In genomic region chr3:101573449-101574387, GRCh38 we compare ENCODE assay signal across 8 cellular contexts. TPM values are rescaled to one million over a fixed set of nuclear protein-coding genes. Genes with fewer than 3 reads are reported as not detected.
A peak's percentile ranks its signal among the peaks of the same experiment; 100 is the strongest.
DNase-seq lines count a peak whose midpoint lies in the region; TF ChIP-seq lines count a peak whose summit lies in the region.

Gene PCNP, plus strand, starts transcription at chr3:101574180. Its CDS starts 36 bp downstream, at chr3:101574216.

- H3K9me3 ChIP-seq in SK-N-SH (no peaks in the 10 kb centered on the region), testis (no peaks in the 10 kb centered on the region)

- peaks cover 6% of the 10 kb centered on the region for H3K27me3 Mint-ChIP-seq in HFFc6 (ENCODE audit: insufficient read depth)
- no peaks in the 10 kb centered on the region for H3K27me3 Mint-ChIP-seq in activated naive CD4-positive, alpha-beta T cell treated with anti-CD3 and anti-CD28 coated beads, Interleukin-2, amount 50 U/mL, for 24 hours

- peaks cover 15% of the 10 kb centered on the region for H3K36me3 Mint-ChIP-seq in HFFc6 (ENCODE audit: low read depth)
- peaks cover 5% of the 10 kb centered on the region for H3K36me3 Mint-ChIP-seq in activated naive CD4-positive, alpha-beta T cell treated with anti-CD3 and anti-CD28 coated beads, Interleukin-2, amount 50 U/mL, for 24 hours

- H3K4me1 ChIP-seq in SK-N-SH (ENCODE audit: control insufficient read depth in 1 of 2, insufficient read depth in 2 of 2, low read depth in 1 of 2, low read length in 1 of 2): peaks cover 6 to 12% of the 10 kb centered on the region in 2 experiments; a peak in 3 of 4 replicates
- peaks cover 5% of the 10 kb centered on the region for H3K4me1 ChIP-seq in testis

- peaks cover 14% of the 10 kb centered on the region for H3F3A ChIP-seq in SK-N-SH (replicated peaks; ENCODE audit: insufficient read depth)

- peak within 1 kb of the TSS; percentile 97 for H3K9ac ChIP-seq in SK-N-SH

- TF ChIP-seq CTCF in GM06990 (IDR thresholded peaks at IDR 0.05; ENCODE audit: insufficient read depth, low read length, poor library complexity, severe bottlenecking): peak; percentile 72
- TF ChIP-seq CTCF in HFFc6 (IDR thresholded peaks at IDR 0.05): peak; percentile 97
- peak; percentile 69 for TF ChIP-seq CTCF in NB4 (IDR thresholded peaks at IDR 0.05; ENCODE audit: low read depth, low read length)
- peak; percentile 93 for TF ChIP-seq CTCF in SK-N-SH (IDR thresholded peaks at IDR 0.05)
- TF ChIP-seq CTCF in testis (IDR thresholded peaks at IDR 0.05): peak; percentile 95 to 97 (median 95)

- peak; percentile 69 for TF ChIP-seq POLR2A in NB4 (IDR thresholded peaks at IDR 0.05; ENCODE audit: extremely low read depth, insufficient read length)
- TF ChIP-seq POLR2A in testis (IDR thresholded peaks at IDR 0.05): peak; percentile 59

- intact Hi-C loops in testis (cut with DNase I; ENCODE audit: low total_unique reads): loop anchor here (10.0 kb wide), 1 partner anchor 111 kb away; the partner anchor contains the start of gene RPL24

- POLR2A ChIA-PET in SK-N-SH (lab: Yijun Ruan, JAX): interaction anchor here (0.6 to 1.5 kb wide), 8 partner anchors 12 to 116 kb away, joined by 3 to 20 read pairs (median 4); partner anchors contain the start of genes RPL24, TRMT10C and ZBTB11

- H4K20me1 ChIP-seq in SK-N-SH (ENCODE audit: insufficient read depth): peaks cover 27% of the 10 kb centered on the region

- peak; percentile 69 for TF ChIP-seq RAD21 in SK-N-SH (IDR thresholded peaks at IDR 0.05; ENCODE audit: low read length)

- peaks cover 47% of the 10 kb centered on the region for H3K79me2 ChIP-seq in SK-N-SH (ENCODE audit: insufficient read depth)

- H3K27ac ChIP-seq in SK-N-SH (ENCODE audit: low read depth in 2 of 2, low read length in 1 of 2): peak within 1 kb of the TSS; percentile 92 to 94
- H3K27ac ChIP-seq in testis: peak within 1 kb of the TSS; percentile 95 to 96

- H3K36me3 ChIP-seq in GM06990 (ENCODE audit: control insufficient read depth, insufficient read depth, low read length) (no peaks in the 10 kb centered on the region; the same call in 1 of the 2 replicates), SK-N-SH (replicated peaks in 1 of 2; ENCODE audit: control insufficient read depth in 1 of 2, insufficient read depth in 2 of 2, low read length in 1 of 2) (peaks cover 11 to 21% of the 10 kb centered on the region in 2 experiments), testis (ENCODE audit: low read depth, missing control alignments) (no peaks in the 10 kb centered on the region)

- peak within 1 kb of the TSS; percentile 70 for H3K4me2 ChIP-seq in SK-N-SH

- H3K4me1 Mint-ChIP-seq in HFFc6 (ENCODE audit: low read depth): peaks cover 43% of the 10 kb centered on the region
- H3K4me1 Mint-ChIP-seq in activated naive CD4-positive, alpha-beta T cell treated with anti-CD3 and anti-CD28 coated beads, Interleukin-2, amount 50 U/mL, for 24 hours: peaks cover 72% of the 10 kb centered on the region

- peak within 1 kb of the TSS; percentile 86 for H3K4me3 ChIP-seq in GM06990 (replicated peaks; ENCODE audit: low read depth, low read length)
- peak within 1 kb of the TSS; percentile 92 for H3K4me3 ChIP-seq in NB4 (ENCODE audit: low read depth, low read length)
- peak within 1 kb of the TSS; percentile 74 to 95 for H3K4me3 ChIP-seq in SK-N-SH (ENCODE audit: low read depth in 2 of 2, low read length in 1 of 2)
- peak within 1 kb of the TSS; percentile 88 to 90 for H3K4me3 ChIP-seq in testis

- H3K9me3 Mint-ChIP-seq in HFFc6: no peaks in the 10 kb centered on the region
- H3K9me3 Mint-ChIP-seq in activated naive CD4-positive, alpha-beta T cell treated with anti-CD3 and anti-CD28 coated beads, Interleukin-2, amount 50 U/mL, for 24 hours: no peaks in the 10 kb centered on the region

- peak within 1 kb of the TSS; percentile 99 for H3K4me3 Mint-ChIP-seq in HFFc6
- H3K4me3 Mint-ChIP-seq in activated naive CD4-positive, alpha-beta T cell treated with anti-CD3 and anti-CD28 coated beads, Interleukin-2, amount 50 U/mL, for 24 hours: peak within 1 kb of the TSS; percentile 97

- CTCF ChIA-PET in SK-N-SH (lab: Yijun Ruan, JAX): interaction anchor here (0.8 to 2.2 kb wide), 13 partner anchors 9 to 652 kb away, joined by 3 to 12 read pairs (median 4); partner anchors contain the start of gene ZBTB11

- peak within 1 kb of the TSS; percentile 98 for H3K27ac Mint-ChIP-seq in HFFc6
- H3K27ac Mint-ChIP-seq in activated naive CD4-positive, alpha-beta T cell treated with anti-CD3 and anti-CD28 coated beads, Interleukin-2, amount 50 U/mL, for 24 hours: peak within 1 kb of the TSS; percentile 97

- DNase-seq in GM06990 (ENCODE audit: extremely low read depth, insufficient read length): peak; percentile 94
- peak; percentile 99 for DNase-seq in HFFc6
- DNase-seq in NB4 (ENCODE audit: low read depth): peak; percentile 98
- DNase-seq in SK-N-SH: peak; percentile 92
- DNase-seq in globus pallidus (ENCODE audit: low spot score): peak; percentile 99
- DNase-seq in occipital lobe (lab: John Stamatoyannopoulos, UW): peak; percentile 98
- DNase-seq in testis: peak; percentile 100

- peak within 1 kb of the TSS; percentile 82 for H2AFZ ChIP-seq in SK-N-SH (ENCODE audit: low read depth)

- H3K27me3 ChIP-seq in GM06990 (replicated peaks; ENCODE audit: control insufficient read depth, insufficient read depth, low read length): no peaks in the 10 kb centered on the region
- H3K27me3 ChIP-seq in SK-N-SH (ENCODE audit: insufficient read depth): no peaks in the 10 kb centered on the region
- H3K27me3 ChIP-seq in testis: no peaks in the 10 kb centered on the region

- no peak for TF ChIP-seq EP300 in SK-N-SH (IDR thresholded peaks at IDR 0.05; ENCODE audit: borderline replicate concordance in 1 of 2, low read depth in 1 of 2, low read length in 1 of 2)

- H3K9me2 ChIP-seq in SK-N-SH: no peaks in the 10 kb centered on the region

- 2% methylated on average over 44 of the region's 47 CpGs for WGBS in SK-N-SH (ENCODE audit: low lambda C conversion rate)
- WGBS in testis, 2 donors: 1 to 3% methylated on average over 40 to 46 of the region's 47 CpGs

TF ChIP-seq in SK-N-SH, 30 proteins besides CTCF, POLR2A, EP300 and RAD21 (continues in another document):
- TF ChIP-seq POLR2AphosphoS5 (IDR thresholded peaks at IDR 0.05; ENCODE audit: low read depth, low read length) (peak; percentile 90), TCF12 (IDR thresholded peaks at IDR 0.05) (peak; percentile 3; the same call in 1 of the 2 replicates), USF2 (IDR thresholded peaks at IDR 0.05; ENCODE audit: borderline replicate concordance, low read depth, low read length) (no peak), FOXM1 (IDR thresholded peaks at IDR 0.05; ENCODE audit: low read depth) (no peak), EZH2phosphoT487 (IDR thresholded peaks at IDR 0.05; ENCODE audit: borderline replicate concordance, low read depth) (no peak), MAX (IDR thresholded peaks at IDR 0.05; ENCODE audit: low read depth) (peak; percentile 96), ZBTB33 (IDR thresholded peaks at IDR 0.05; ENCODE audit: borderline replicate concordance, low read depth) (peak; percentile 63; the same call in 1 of the 2 replicates), SIN3A (IDR thresholded peaks at IDR 0.05; ENCODE audit: borderline replicate concordance, low read depth, low read length) (peak; percentile 91; the same call in 1 of the 2 replicates), SMC3 (IDR thresholded peaks at IDR 0.05; ENCODE audit: low read depth, low read length) (peak; percentile 21), CHD2 (IDR thresholded peaks at IDR 0.05; ENCODE audit: low read length, partially characterized antibody) (no peak), GATA2 (CRISPR knock-in tag; IDR thresholded peaks at IDR 0.05) (no peak), MEF2A (IDR thresholded peaks at IDR 0.05; ENCODE audit: borderline replicate concordance, low read depth) (no peak), TAF1 (IDR thresholded peaks at IDR 0.05; ENCODE audit: borderline replicate concordance, low read depth, low read length) (peak; percentile 89)

RNA-seq across cellular contexts. Expression of gene PCNP, which starts in this region (rescaled TPM):
- 100 to 1,000 TPM; 161 to 205 (median 180) TPM for total RNA-seq in HFFc6 (2021; fragmentation: NEBNext Ultra II Directional; extraction: Animal tissue kit (Norgen Biotek cat#: 25700))
- polyA plus RNA-seq in SK-N-SH (2012; rRNA removed) (45.3 and 45.8 TPM in 2 replicates), testis (ENCODE audit: insufficient read depth, low read depth, low replicate concordance) (89.1 TPM)
- polyA plus RNA-seq in SK-N-SH (2012; cell fraction: cytosol; rRNA removed): 67.4 and 105 TPM in 2 replicates
- 32.8 and 50.0 TPM in 2 replicates for polyA plus RNA-seq in SK-N-SH (2012; cell fraction: nucleus; rRNA removed)
- total RNA-seq in occipital lobe (130 TPM), testis (10 to 100 TPM; 60.6 to 62.5 TPM)

Comparison
In these comparisons a context has a peak if more than half of its experiments do, and no peak if none do; other contexts are left out.
1. Peak in every context shown above with its lines: DNase-seq, H3K4me3 ChIP-seq and H3K27ac ChIP-seq.